14 cellular contexts compared by ENCODE assay signal in the genomic region with DNA sequence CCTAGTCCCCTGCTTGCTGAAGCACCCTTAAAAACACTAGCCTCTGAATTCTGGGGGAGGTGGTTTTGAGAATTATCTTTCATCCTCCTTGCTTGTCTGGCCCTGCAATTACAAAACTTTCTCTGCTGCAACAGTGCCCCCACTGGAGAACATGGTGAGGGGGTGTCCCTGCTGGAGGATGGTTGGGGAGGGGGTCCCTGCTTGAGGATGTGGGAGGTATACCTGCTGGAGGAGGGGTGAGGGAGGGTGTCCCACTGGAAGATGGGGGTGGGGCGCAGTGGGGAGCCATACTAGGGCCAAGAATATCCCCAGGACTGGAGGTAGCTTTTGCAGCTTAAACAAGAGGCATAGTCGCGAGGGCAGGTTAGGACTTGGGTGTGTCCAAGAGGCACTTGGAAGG. TPM values are rescaled to one million over a fixed set of nuclear protein-coding genes. Genes with fewer than 3 reads are reported as not detected.
DNase-seq lines count a peak whose midpoint lies in the region; ATAC-seq and TF ChIP-seq lines count a peak whose summit lies in the region.
"Had no signal": no experiment of that assay in that cellular context is flagged by ENCODE, and none has a peak within 500 bp of the region (broad histone marks: within the 10 kb centered on the region; RNA-seq: fewer than 3 reads in every experiment).

No MANE protein-coding gene starts in this region.

- no peak overlapping the region for H3K9ac ChIP-seq in KMS-11

- H3K4me2 ChIP-seq in KMS-11, result no peak overlapping the region
- no peak overlapping the region for H3K4me2 ChIP-seq in osteoblast (ENCODE audit: insufficient read depth, low read length)

- no peaks in the 10 kb centered on the region for H3K36me3 ChIP-seq in KMS-11 (ENCODE audit: insufficient read depth)
- H3K36me3 ChIP-seq in brain microvascular endothelial cell (replicated peaks), result no peaks in the 10 kb centered on the region
- peaks cover 2% of the 10 kb centered on the region for H3K36me3 ChIP-seq in osteoblast (ENCODE audit: insufficient read depth, low read length)
- H3K36me3 ChIP-seq: thyroid gland had no signal

- H3K27ac ChIP-seq in KMS-11 (no peak overlapping the region), brain microvascular endothelial cell (no peak overlapping the region), osteoblast (ENCODE audit: low read depth, low read length) (peak overlapping the region; percentile 3)
- H3K27ac ChIP-seq: neutrophil had no signal

- H3K9me3 ChIP-seq in osteoblast (ENCODE audit: low read depth, low read length), result no peaks in the 10 kb centered on the region
- H3K9me3 ChIP-seq: HAP-1, neutrophil, thyroid gland had no signal

- TF ChIP-seq CTCF in GM10248 (IDR thresholded peaks at IDR 0.05; ENCODE audit: control extremely low read depth, extremely low read depth, low read depth, missing control alignments) (peak; percentile 28), KMS-11 (conservative IDR thresholded peaks at IDR 0.05; ENCODE audit: low read depth, low read length) (0 out of 2 replicates have a peak, but pooled peaks have one; percentile 19), brain microvascular endothelial cell (IDR thresholded peaks at IDR 0.05; ENCODE audit: low read depth, low read length, missing control alignments) (peak; percentile 60), osteoblast (IDR thresholded peaks at IDR 0.05; ENCODE audit: extremely low read depth, low read depth, low read length) (no peak)

- POLR2A ChIA-PET in GM10248 (lab: Yijun Ruan, JAX), result interaction anchor here (0.6 kb wide), 1 partner anchor 74 kb away, joined by 5 read pairs; no protein-coding TSS in a partner anchor

- in situ Hi-C loops in brain microvascular endothelial cell (cut with HindIII; ENCODE audit: low pct_ligation_motif_present, low sequenced_read_pairs), result no loop called here

- no peak overlapping the region for H3K4me3 ChIP-seq in KMS-11 (IDR thresholded peaks at IDR 0.05; ENCODE audit: insufficient read depth, low read depth, low read length)
- H3K4me3 ChIP-seq in brain microvascular endothelial cell (ENCODE audit: low read depth, low read length), result no peak overlapping the region
- no peak overlapping the region for H3K4me3 ChIP-seq in osteoblast (ENCODE audit: insufficient read depth, low read length)
- H3K4me3 ChIP-seq: HAP-1, thyroid gland had no signal

- H3K27me3 ChIP-seq in KMS-11 (ENCODE audit: insufficient read depth, low read depth) (peaks cover 10% of the 10 kb centered on the region; the same call in 1 of the 2 replicates), brain microvascular endothelial cell (replicated peaks) (no peaks in the 10 kb centered on the region), osteoblast (ENCODE audit: insufficient read depth, low read length) (no peaks in the 10 kb centered on the region)
- H3K27me3 ChIP-seq: thyroid gland had no signal

- no peak overlapping the region for H2AFZ ChIP-seq in KMS-11 (ENCODE audit: low read depth)
- H2AFZ ChIP-seq in osteoblast (ENCODE audit: low read length), result no peak overlapping the region

- ATAC-seq in GM21360 (IDR thresholded peaks at IDR 0.05; ENCODE audit: unreplicated experiment), result no peak
- ATAC-seq in GM21447 (IDR thresholded peaks at IDR 0.05; ENCODE audit: unreplicated experiment), result no peak
- ATAC-seq in left lobe of liver, result no peak

- H3K4me1 ChIP-seq in KMS-11 (ENCODE audit: low read depth, poor library complexity, severe bottlenecking), result peaks cover 4% of the 10 kb centered on the region
- H3K4me1 ChIP-seq in osteoblast (ENCODE audit: insufficient read depth, low read length), result peaks cover 41% of the 10 kb centered on the region

- H4K20me1 ChIP-seq in KMS-11 (ENCODE audit: insufficient read depth) (no peaks in the 10 kb centered on the region), osteoblast (ENCODE audit: insufficient read depth, low read length) (no peaks in the 10 kb centered on the region)

- CTCF ChIA-PET in GM10248 (lab: Yijun Ruan, JAX), result interaction anchor here (1.1 to 5.5 kb wide), 8 partner anchors 10 to 176 kb away, joined by 3 to 42 read pairs (median 3); no protein-coding TSS in a partner anchor

- H3K79me2 ChIP-seq in KMS-11 (ENCODE audit: insufficient read depth, low read depth) (no peaks in the 10 kb centered on the region), osteoblast (ENCODE audit: insufficient read depth, low read length) (peaks cover 13% of the 10 kb centered on the region)

- no peak for DNase-seq in GM10248 (ENCODE audit: extremely low spot score)
- no peak for DNase-seq in brain microvascular endothelial cell
- DNase-seq in osteoblast (ENCODE audit: insufficient read length, low spot score, missing footprints), result peak; percentile 47
- no peak for DNase-seq in left lobe of liver (ENCODE audit: low spot score)
- DNase-seq: activated CD4-positive, CD25-positive, alpha-beta regulatory T cell; NCI-H1694; NCI-H69; thyroid gland had no signal

RNA-seq across cellular contexts. Expression of gene POLM, which starts 3.2 kb away (rescaled TPM):
- total RNA-seq in osteoblast, result 35.9 and 40.9 TPM in 2 replicates
- total RNA-seq in left lobe of liver, result 21.0 TPM

RNA-seq across cellular contexts. Expression of gene AEBP1, which starts 18.6 kb away (rescaled TPM):
- 219 and 267 TPM in 2 replicates for total RNA-seq in osteoblast
- total RNA-seq in left lobe of liver, result 9.4 TPM
- total RNA-seq: SK-MEL-5 had no signal

RNA-seq across cellular contexts. Expression of gene PGAM2, which starts 20.2 kb away (rescaled TPM):
- total RNA-seq in osteoblast, result 0.29 and 0.36 TPM in 2 replicates
- total RNA-seq in left lobe of liver, result not detected
- total RNA-seq: SK-MEL-5 had no signal

RNA-seq across cellular contexts. Expression of gene POLD2, which starts 37.8 kb away (rescaled TPM):
- total RNA-seq in osteoblast (69.2 and 80.3 TPM in 2 replicates), left lobe of liver (78.3 TPM)

RNA-seq across cellular contexts. Expression of gene DBNL, which starts 41.0 kb away (rescaled TPM):
- total RNA-seq in osteoblast (97.5 and 105 TPM in 2 replicates), left lobe of liver (38.9 TPM)

Comparison
In these comparisons a context has a peak if more than half of its experiments do, and no peak if none do; other contexts are left out.
1. RNA of gene AEBP1, which starts 18.6 kb away (total RNA-seq): 219 to 267 TPM in osteoblast; 9.4 TPM in left lobe of liver (single experiment); every median in the first group is over 10 times any median in the second.